In genomic region chr10:24822557-24822956, GRCh38 we compare ENCODE assay signal across 11 cellular contexts.
A peak's percentile ranks its signal among the peaks of the same experiment; 100 is the strongest.
DNase-seq lines count a peak whose midpoint lies in the region; ATAC-seq and TF ChIP-seq lines count a peak whose summit lies in the region.
"Had no signal": no experiment of that assay in that cellular context is flagged by ENCODE, and none has a peak within 500 bp of the region (broad histone marks: within the 10 kb centered on the region; RNA-seq: fewer than 3 reads in every experiment).

No MANE protein-coding gene starts in this region.

- 76 to 90% (median 81%) methylated on average over 2 of the region's 2 CpGs for WGBS in adrenal gland, 4 donors

- DNase-seq in GM12865 (ENCODE audit: low read depth) = peak; percentile 45
- peak in 3 of 10 donors; percentile 29 to 53 (median 37) for DNase-seq in dorsolateral prefrontal cortex
- DNase-seq in KBM-7 = no peak
- no peak for DNase-seq in KG1 (lab: John Stamatoyannopoulos, UW)
- DNase-seq in ureter (ENCODE audit: low spot score) = no peak
- no peak for DNase-seq in adrenal gland
- DNase-seq: NCI-H69 had no signal

- no peak for TF ChIP-seq CTCF in GM12865 (IDR thresholded peaks at IDR 0.05; ENCODE audit: insufficient read depth, low read depth, low read length, missing control alignments)
- TF ChIP-seq CTCF in dorsolateral prefrontal cortex (IDR thresholded peaks at IDR 0.05 in 54 of 56, conservative IDR thresholded peaks at IDR 0.05 in 2 of 56; ENCODE audit: low read depth in 1 of 56, partially characterized antibody in 56 of 56) = no peak
- TF ChIP-seq CTCF in adrenal gland (IDR thresholded peaks at IDR 0.05) = no peak

- H3K27me3 ChIP-seq in dorsolateral prefrontal cortex (no peaks in the 10 kb centered on the region), adrenal gland (no peaks in the 10 kb centered on the region)

- H3K9me3 ChIP-seq in adrenal gland (replicated peaks in 1 of 3) = no peaks in the 10 kb centered on the region
- H3K9me3 ChIP-seq: thoracic aorta had no signal

- intact Hi-C loops in dorsolateral prefrontal cortex (cut with DNase I) = no loop called here
- intact Hi-C loops in adrenal gland (cut with DNase I) = no loop called here

- TF ChIP-seq POLR2A in adrenal gland (IDR thresholded peaks at IDR 0.05) = no peak

- H3K27ac ChIP-seq in dorsolateral prefrontal cortex (peak overlapping the region in 44 of 59 donors; percentile 1 to 77 (median 47)), adrenal gland (no peak overlapping the region)
- H3K27ac ChIP-seq: thoracic aorta, VCaP had no signal

- no peak overlapping the region for H3K4me3 ChIP-seq in GM12865 (ENCODE audit: low read depth, low read length)
- H3K4me3 ChIP-seq in dorsolateral prefrontal cortex = no peak overlapping the region
- H3K4me3 ChIP-seq in adrenal gland = no peak overlapping the region
- H3K4me3 ChIP-seq: thoracic aorta had no signal

- ATAC-seq in GM19397 (IDR thresholded peaks at IDR 0.05; ENCODE audit: unreplicated experiment) (peak; percentile 63), HG03095 (IDR thresholded peaks at IDR 0.05; ENCODE audit: unreplicated experiment) (peak; percentile 86)

- in situ Hi-C loops in KBM-7 (cut with MboI; ENCODE audit: low pct_unique_long_range_greater_than_20kb, low sequenced_read_pairs) = no loop called here

- no peaks in the 10 kb centered on the region for H3K36me3 ChIP-seq in adrenal gland (replicated peaks in 1 of 2)
- H3K36me3 ChIP-seq: thoracic aorta had no signal

- H3K4me1 ChIP-seq in adrenal gland (replicated peaks in 1 of 2) = peaks cover 24 to 28% of the 10 kb centered on the region in 2 donors

Comparison
In these comparisons a context has a peak if more than half of its experiments do, and no peak if none do; other contexts are left out.
1. H3K27ac ChIP-seq: peak in dorsolateral prefrontal cortex (44 of 59); none in adrenal gland (0 of 5).